In the genomic region with DNA sequence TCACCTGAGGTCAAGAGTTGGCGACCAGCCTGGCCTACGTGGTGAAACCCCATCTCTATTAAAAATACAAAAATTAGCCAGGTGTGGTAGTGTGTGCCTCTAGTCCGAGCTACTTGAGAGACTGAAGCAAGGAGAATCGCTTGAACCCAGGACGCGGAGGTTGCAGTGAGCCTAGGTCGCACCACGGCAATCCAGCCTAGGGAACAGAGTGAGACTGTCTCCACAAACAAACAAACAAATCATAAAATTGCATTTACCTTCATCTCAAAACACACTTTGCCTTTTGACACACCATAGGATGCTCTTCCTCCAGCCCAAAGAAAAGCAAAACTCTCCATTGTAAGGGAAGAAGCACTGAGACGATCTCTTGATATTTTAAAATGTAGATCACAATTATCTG, we compare ENCODE assay signal across 10 cellular contexts. TPM values are rescaled to one million over a fixed set of nuclear protein-coding genes. Genes with fewer than 3 reads are reported as not detected.
DNase-seq lines count a peak whose midpoint lies in the region; ATAC-seq and TF ChIP-seq lines count a peak whose summit lies in the region.
"Had no signal": no experiment of that assay in that cellular context is flagged by ENCODE, and none has a peak within 500 bp of the region (broad histone marks: within the 10 kb centered on the region; RNA-seq: fewer than 3 reads in every experiment).

No MANE protein-coding gene starts in this region.

- peaks cover 49% of the 10 kb centered on the region for H3K4me1 Mint-ChIP-seq in activated T-helper 17 cell treated with anti-CD3 and anti-CD28 coated beads, Interleukin-2, amount 50 U/mL, for 72 hours
- peaks cover 22% of the 10 kb centered on the region for H3K4me1 Mint-ChIP-seq in Caco-2 (ENCODE audit: low read depth, unreplicated experiment)

- H3K9me3 Mint-ChIP-seq in activated T-helper 17 cell treated with anti-CD3 and anti-CD28 coated beads, Interleukin-2, amount 50 U/mL, for 72 hours, result no peaks in the 10 kb centered on the region
- no peaks in the 10 kb centered on the region for H3K9me3 Mint-ChIP-seq in Caco-2 (ENCODE audit: unreplicated experiment)

- H3K27me3 ChIP-seq in left ventricle myocardium inferior (ENCODE audit: low read depth) (no peaks in the 10 kb centered on the region), iPS-20b (ENCODE audit: insufficient read depth, low read length) (no peaks in the 10 kb centered on the region), thyroid gland (no peaks in the 10 kb centered on the region), Caco-2 (replicated peaks; ENCODE audit: control insufficient read depth, insufficient read depth, low read length) (no peaks in the 10 kb centered on the region), testis (no peaks in the 10 kb centered on the region)
- H3K27me3 ChIP-seq: ovary had no signal

- BruUV-seq in Caco-2 (replicated peaks; lab: Mats Ljungman, UMichigan), result no TSS peak

- H3K4me3 ChIP-seq in left ventricle myocardium inferior, result peak overlapping the region; percentile 99
- peak overlapping the region; percentile 100 for H3K4me3 ChIP-seq in iPS-20b (ENCODE audit: low read length)
- H3K4me3 ChIP-seq in thyroid gland (replicated peaks in 1 of 3), result no peak overlapping the region
- H3K4me3 ChIP-seq in Caco-2 (ENCODE audit: low read depth, low read length), result no peak overlapping the region
- H3K4me3 ChIP-seq in testis, result no peak overlapping the region
- H3K4me3 ChIP-seq: ovary had no signal

- H3K9me3 ChIP-seq in left ventricle myocardium inferior (replicated peaks) (no peaks in the 10 kb centered on the region), iPS-20b (ENCODE audit: insufficient read depth, low read depth, low read length) (no peaks in the 10 kb centered on the region), thyroid gland (no peaks in the 10 kb centered on the region), Caco-2 (no peaks in the 10 kb centered on the region), testis (no peaks in the 10 kb centered on the region)
- H3K9me3 ChIP-seq: ovary had no signal

- H3K27ac Mint-ChIP-seq in activated T-helper 17 cell treated with anti-CD3 and anti-CD28 coated beads, Interleukin-2, amount 50 U/mL, for 72 hours, result peak overlapping the region; percentile 30
- no peak overlapping the region for H3K27ac Mint-ChIP-seq in Caco-2 (ENCODE audit: unreplicated experiment)

- peaks cover 96% of the 10 kb centered on the region for H3K36me3 Mint-ChIP-seq in activated T-helper 17 cell treated with anti-CD3 and anti-CD28 coated beads, Interleukin-2, amount 50 U/mL, for 72 hours (ENCODE audit: low read depth)
- peaks cover 97% of the 10 kb centered on the region for H3K36me3 Mint-ChIP-seq in Caco-2 (ENCODE audit: insufficient read depth, unreplicated experiment)

- TF ChIP-seq CTCF in left ventricle myocardium inferior (IDR thresholded peaks at IDR 0.05; ENCODE audit: borderline replicate concordance) (no peak), thyroid gland (IDR thresholded peaks at IDR 0.05) (no peak), Caco-2 (IDR thresholded peaks at IDR 0.05; ENCODE audit: insufficient read depth in 1 of 2, low read depth in 1 of 2, low read length in 1 of 2, severe bottlenecking in 1 of 2, unreplicated experiment in 1 of 2) (no peak), testis (IDR thresholded peaks at IDR 0.05) (no peak)

- no peak for ATAC-seq in Right ventricle myocardium inferior
- ATAC-seq in activated T-helper 17 cell treated with anti-CD3 and anti-CD28 coated beads, Interleukin-2, amount 50 U/mL, for 72 hours (replicated peaks), result no peak
- ATAC-seq in sciatic nerve, result no peak

- 55 to 69% methylated on average over 9 of the region's 9 CpGs for WGBS in thyroid gland, 2 donors
- WGBS in testis, 2 donors, result 54 to 66% methylated on average over 9 of the region's 9 CpGs

- peak overlapping the region; percentile 95 for H3K4me3 Mint-ChIP-seq in activated T-helper 17 cell treated with anti-CD3 and anti-CD28 coated beads, Interleukin-2, amount 50 U/mL, for 72 hours
- H3K4me3 Mint-ChIP-seq in Caco-2 (ENCODE audit: unreplicated experiment), result no peak overlapping the region

- peak overlapping the region; percentile 100; the same call in 1 of the 2 replicates for H3K9ac ChIP-seq in iPS-20b (ENCODE audit: low read depth, low read length)

- DNase-seq in left ventricle myocardium inferior, result no peak
- no peak for DNase-seq in Right ventricle myocardium inferior (ENCODE audit: missing footprints)
- DNase-seq in thyroid gland, result peak; percentile 32 to 39
- DNase-seq in Caco-2, result no peak
- no peak for DNase-seq in sciatic nerve (ENCODE audit: low spot score)
- DNase-seq in testis, result no peak
- DNase-seq: NCI-H2227 treated with DMSO at 0.1 percent for 48 hours, ovary had no signal

- H3K36me3 ChIP-seq in left ventricle myocardium inferior, result peaks cover 58% of the 10 kb centered on the region
- H3K36me3 ChIP-seq in iPS-20b (ENCODE audit: insufficient read depth, low read depth, low read length), result peaks cover 83% of the 10 kb centered on the region
- peaks cover 51 to 52% of the 10 kb centered on the region in 2 donors for H3K36me3 ChIP-seq in thyroid gland
- H3K36me3 ChIP-seq in Caco-2 (ENCODE audit: control insufficient read depth, insufficient read depth, low read length), result peaks cover 5% of the 10 kb centered on the region
- no peaks in the 10 kb centered on the region for H3K36me3 ChIP-seq in testis (ENCODE audit: low read depth, missing control alignments)
- H3K36me3 ChIP-seq: ovary had no signal

- H3K4me1 ChIP-seq in left ventricle myocardium inferior (peaks cover 91% of the 10 kb centered on the region), iPS-20b (ENCODE audit: insufficient read depth, low read length) (peaks cover 10% of the 10 kb centered on the region; the same call in 1 of the 2 replicates), thyroid gland (peaks cover 28 to 31% of the 10 kb centered on the region in 2 donors), Caco-2 (no peaks in the 10 kb centered on the region), testis (peaks cover 13% of the 10 kb centered on the region)

- POLR2A ChIA-PET in Caco-2 (lab: Charles Lee), result interaction anchor here (0.6 kb wide), 1 partner anchor 25 kb away, joined by 3 read pairs; no protein-coding TSS in a partner anchor

- H3K27ac ChIP-seq in left ventricle myocardium inferior (replicated peaks) (peak overlapping the region; percentile 16), iPS-20b (ENCODE audit: low read length) (no peak overlapping the region), thyroid gland (peak overlapping the region in 1 of 3 donors; percentile 100), testis (no peak overlapping the region)
- H3K27ac ChIP-seq: ovary had no signal

- TF ChIP-seq POLR2A in thyroid gland (IDR thresholded peaks at IDR 0.05) (no peak), testis (IDR thresholded peaks at IDR 0.05) (no peak)

- no peaks in the 10 kb centered on the region for H3K27me3 Mint-ChIP-seq in activated T-helper 17 cell treated with anti-CD3 and anti-CD28 coated beads, Interleukin-2, amount 50 U/mL, for 72 hours
- H3K27me3 Mint-ChIP-seq in Caco-2 (ENCODE audit: insufficient read depth, unreplicated experiment), result no peaks in the 10 kb centered on the region

- CTCF ChIA-PET in Caco-2 (lab: Charles Lee), result no interaction called here

- intact Hi-C loops in left ventricle myocardium inferior (cut with micrococcal nuclease), result loop anchor here (10.0 kb wide), 1 partner anchor 185 kb away; no protein-coding TSS in a partner anchor
- intact Hi-C loops in Right ventricle myocardium inferior (cut with DNase I), result no loop called here
- intact Hi-C loops in thyroid gland (cut with DNase I), result loop anchor here (5.0 kb wide), 1 partner anchor 107 kb away; a partner anchor contains a TSS
- intact Hi-C loops in Caco-2 (cut with micrococcal nuclease; ENCODE audit: unreplicated experiment), result loop anchor here (5.0 kb wide), 1 partner anchor 37 kb away; no protein-coding TSS in a partner anchor
- intact Hi-C loops in sciatic nerve (cut with DNase I), result loop anchor here (5.0 kb wide), 1 partner anchor 112 kb away; no protein-coding TSS in a partner anchor
- intact Hi-C loops in testis (cut with DNase I; ENCODE audit: low total_unique reads), result no loop called here

RNA-seq across cellular contexts. Expression of a gene that starts 4.3 kb away (rescaled TPM):
- 167 TPM for total RNA-seq in left ventricle myocardium inferior
- total RNA-seq in Right ventricle myocardium inferior, result 165 TPM
- 100 to 1,000 TPM; 336 to 438 TPM for total RNA-seq in activated T-helper 17 cell treated with anti-CD3 and anti-CD28 coated beads, Interleukin-2, amount 50 U/mL, for 72 hours
- total RNA-seq in thyroid gland, result 100 to 1,000 TPM; 305 to 433 (median 344) TPM
- total RNA-seq in Caco-2 (2022), result 478 and 482 TPM in 2 replicates
- 318 TPM for total RNA-seq in sciatic nerve
- 100 to 1,000 TPM; 378 to 467 TPM for total RNA-seq in testis
- 303 TPM for polyA plus RNA-seq in testis (ENCODE audit: insufficient read depth, low read depth, low replicate concordance)

RNA-seq across cellular contexts. Expression of a gene that starts 24.6 kb away (rescaled TPM):
- 68.8 TPM for total RNA-seq in left ventricle myocardium inferior
- 58.4 TPM for total RNA-seq in Right ventricle myocardium inferior
- 10 to 100 TPM; 38.7 to 43.1 TPM for total RNA-seq in activated T-helper 17 cell treated with anti-CD3 and anti-CD28 coated beads, Interleukin-2, amount 50 U/mL, for 72 hours
- total RNA-seq in thyroid gland, result 10 to 100 TPM; 68.8 to 83.6 (median 73.5) TPM
- 68.0 and 79.3 TPM in 2 replicates for total RNA-seq in Caco-2 (2022)
- total RNA-seq in sciatic nerve, result 23.7 TPM
- total RNA-seq in testis, result 10 to 100 TPM; 41.6 to 60.6 TPM
- polyA plus RNA-seq in testis (ENCODE audit: insufficient read depth, low read depth, low replicate concordance), result 52.3 TPM

Comparison
In these comparisons a context has a peak if more than half of its experiments do, and no peak if none do; other contexts are left out.
1. intact Hi-C loops: an anchor here in left ventricle myocardium inferior (10.0 kb wide), thyroid gland (5.0 kb wide), Caco-2 (5.0 kb wide) and sciatic nerve (5.0 kb wide); none called in Right ventricle myocardium inferior and testis.
2. DNase-seq: peak in thyroid gland (2 of 2); none in left ventricle myocardium inferior (single experiment), Right ventricle myocardium inferior (single experiment), Caco-2 (0 of 2), sciatic nerve (single experiment) and testis (single experiment).
3. H3K4me3 ChIP-seq: peak in left ventricle myocardium inferior (single experiment) and iPS-20b (single experiment); none in thyroid gland (0 of 3), Caco-2 (single experiment) and testis (0 of 2).